In the genomic region with DNA sequence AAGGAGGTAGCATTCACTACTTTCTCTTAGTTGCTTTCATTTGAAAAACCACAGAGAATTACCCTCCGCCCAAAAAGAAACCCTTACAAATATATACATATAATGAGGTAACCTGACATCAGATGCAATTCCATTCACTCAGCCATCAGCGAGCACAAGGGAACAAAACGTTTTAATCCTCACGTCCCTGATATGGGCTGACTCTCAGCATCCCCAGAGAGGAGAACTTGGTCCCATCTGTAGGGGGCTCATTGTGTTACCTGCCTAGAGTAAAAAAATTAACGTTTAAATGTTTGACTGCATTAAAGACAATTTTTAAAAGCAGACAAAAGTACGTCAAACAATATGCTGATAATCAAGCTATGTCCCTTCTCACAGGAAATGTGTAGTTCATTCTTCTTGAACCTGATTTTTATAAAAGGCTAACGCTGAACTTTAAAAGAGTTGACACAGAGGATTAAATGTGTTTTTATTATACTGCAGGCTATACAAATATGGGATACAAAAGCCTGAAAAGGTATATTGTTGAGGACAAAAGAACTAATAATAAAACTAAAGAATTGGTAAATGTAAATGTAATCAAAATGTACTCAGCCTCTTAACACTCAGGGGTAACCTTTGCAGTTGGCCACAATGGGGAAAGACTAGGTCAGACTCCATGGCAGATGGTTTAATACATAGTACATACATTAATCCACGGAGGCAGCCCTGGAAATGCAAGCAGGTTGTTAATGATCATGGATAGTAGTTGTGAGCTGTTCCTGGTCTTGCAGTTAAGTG, we compare ENCODE assay signal across 25 cellular contexts. TPM values are rescaled to one million over a fixed set of nuclear protein-coding genes. Genes with fewer than 3 reads are reported as not detected.
DNase-seq lines count a peak whose midpoint lies in the region; ATAC-seq and TF ChIP-seq lines count a peak whose summit lies in the region.
"Had no signal": no experiment of that assay in that cellular context is flagged by ENCODE, and none has a peak within 500 bp of the region (broad histone marks: within the 10 kb centered on the region; RNA-seq: fewer than 3 reads in every experiment).

No MANE protein-coding gene starts in this region.

- no peaks in the 10 kb centered on the region for H3K27me3 ChIP-seq in GM23338 (ENCODE audit: insufficient read depth)
- H3K27me3 ChIP-seq: Peyer's patch had no signal

- H3K9me2 ChIP-seq in GM23338 (ENCODE audit: insufficient read depth): 0 out of 2 replicates have a peak, but pooled peaks cover 2% of the 10 kb centered on the region

- no peak overlapping the region for H3K4me3 ChIP-seq in GM23338
- H3K4me3 ChIP-seq: Peyer's patch had no signal

- DNase-seq in GM23338 (ENCODE audit: low spot score) (no peak), NCI-H146 treated with DMSO at 0.1 percent for 48 hours (lab: John Stamatoyannopoulos, UW; ENCODE audit: unreplicated experiment) (peak; percentile 76), NCI-H774 (lab: John Stamatoyannopoulos, UW) (peak; percentile 26), osteocyte (ENCODE audit: extremely low spot score, unreplicated experiment) (peak; percentile 7), nephron progenitor cell (no peak), GM13977 (ENCODE audit: low spot score) (no peak)
- DNase-seq: C1 segment of cervical spinal cord; Caco-2; CD4-positive, alpha-beta memory T cell; DMS79 treated with DMSO at 0.1 percent for 48 hours; GF-D8; H9; HFFc6; KBM-7; MV-4-11; NCI-H1105; NCI-H1436 treated with DMSO at 0.1 percent for 48 hours; NCI-H2029 treated with DMSO at 0.1 percent for 48 hours; NCI-H446 treated with DMSO at 0.1 percent for 48 hours; NCI-H526 treated with DMSO at 0.1 percent for 48 hours; Peyer's patch; SHP77 treated with DMSO at 0.1 percent for 48 hours; T-helper 9 cell had no signal

- TF ChIP-seq CTCF in GM23338 (conservative IDR thresholded peaks at IDR 0.05; ENCODE audit: low read depth in 2 of 2) (no peak), osteocyte (IDR thresholded peaks at IDR 0.05) (no peak), nephron progenitor cell (IDR thresholded peaks at IDR 0.05) (no peak), GM13977 (IDR thresholded peaks at IDR 0.05; ENCODE audit: extremely low read depth, insufficient read depth, missing control alignments) (no peak)

- no peak overlapping the region for H3K4me2 ChIP-seq in GM23338

- no peaks in the 10 kb centered on the region; the same call in 1 of the 2 replicates for H3K36me3 ChIP-seq in GM23338 (ENCODE audit: insufficient read depth)
- H3K36me3 ChIP-seq: Peyer's patch had no signal

- no peaks in the 10 kb centered on the region for H3K9me3 Mint-ChIP-seq in GM23338
- no peaks in the 10 kb centered on the region for H3K9me3 Mint-ChIP-seq in osteocyte (ENCODE audit: unreplicated experiment)
- H3K9me3 Mint-ChIP-seq in nephron progenitor cell: no peaks in the 10 kb centered on the region
- H3K9me3 Mint-ChIP-seq: H9; HFFc6; T-helper 1 cell treated with Interleukin-12 subunit alpha and Interleukin-12 subunit beta and Interleukin-4 antibody, amounts not matched to agents 30 μg/mL and 1 μg/mL, for 36 hours had no signal

- H3K4me3 Mint-ChIP-seq in GM23338 (no peak overlapping the region), osteocyte (ENCODE audit: unreplicated experiment) (no peak overlapping the region), nephron progenitor cell (no peak overlapping the region)
- H3K4me3 Mint-ChIP-seq: CD4-positive, alpha-beta memory T cell; H9; HFFc6; T-helper 1 cell treated with Interleukin-12 subunit alpha and Interleukin-12 subunit beta and Interleukin-4 antibody, amounts not matched to agents 30 μg/mL and 1 μg/mL, for 36 hours had no signal

- no peaks in the 10 kb centered on the region for H4K20me1 ChIP-seq in GM23338 (replicated peaks; ENCODE audit: insufficient read depth)

- H2AFZ ChIP-seq in GM23338: no peak overlapping the region

- no peaks in the 10 kb centered on the region for H3K4me1 ChIP-seq in GM23338 (ENCODE audit: insufficient read depth)
- H3K4me1 ChIP-seq: Caco-2, Peyer's patch had no signal

- H3K27ac Mint-ChIP-seq in GM23338 (no peak overlapping the region), osteocyte (ENCODE audit: unreplicated experiment) (no peak overlapping the region), nephron progenitor cell (no peak overlapping the region)
- H3K27ac Mint-ChIP-seq: CD4-positive, alpha-beta memory T cell; H9; HFFc6; T-helper 1 cell treated with Interleukin-12 subunit alpha and Interleukin-12 subunit beta and Interleukin-4 antibody, amounts not matched to agents 30 μg/mL and 1 μg/mL, for 36 hours had no signal

- H3K27me3 Mint-ChIP-seq in GM23338 (ENCODE audit: insufficient read depth, low read depth, poor library complexity) (no peaks in the 10 kb centered on the region), osteocyte (ENCODE audit: unreplicated experiment) (no peaks in the 10 kb centered on the region), nephron progenitor cell (ENCODE audit: low read depth, poor library complexity) (no peaks in the 10 kb centered on the region)

- H3F3A ChIP-seq in GM23338 (replicated peaks; ENCODE audit: low read depth): no peaks in the 10 kb centered on the region

- H3K79me2 ChIP-seq in GM23338 (replicated peaks; ENCODE audit: insufficient read depth): no peaks in the 10 kb centered on the region

- in situ Hi-C loops in GM13977 (cut with MboI; ENCODE audit: low pct_unique_long_range_greater_than_20kb, low sequenced_read_pairs, unreplicated experiment): no loop called here

- peaks cover 13% of the 10 kb centered on the region for H3K4me1 Mint-ChIP-seq in GM23338
- peaks cover 7% of the 10 kb centered on the region for H3K4me1 Mint-ChIP-seq in osteocyte (ENCODE audit: unreplicated experiment)
- peaks cover 1% of the 10 kb centered on the region for H3K4me1 Mint-ChIP-seq in nephron progenitor cell
- H3K4me1 Mint-ChIP-seq: CD4-positive, alpha-beta memory T cell had no signal

- H3K36me3 Mint-ChIP-seq in GM23338 (ENCODE audit: low read depth): no peaks in the 10 kb centered on the region
- H3K36me3 Mint-ChIP-seq in osteocyte (ENCODE audit: unreplicated experiment): no peaks in the 10 kb centered on the region
- H3K36me3 Mint-ChIP-seq in nephron progenitor cell (ENCODE audit: low read depth): peaks cover 88% of the 10 kb centered on the region
- H3K36me3 Mint-ChIP-seq: CD4-positive, alpha-beta memory T cell had no signal

- 0 out of 2 replicates have a peak overlapping the region, but pooled peaks have one; percentile 14 for H3K27ac ChIP-seq in GM23338 (ENCODE audit: low read depth)
- H3K27ac ChIP-seq: Peyer's patch had no signal

- ATAC-seq in GM23338: no peak; the same call in 2 of the 3 replicates
- no peak for ATAC-seq in HG03039 (IDR thresholded peaks at IDR 0.05; ENCODE audit: unreplicated experiment)

TF ChIP-seq in GM23338, 12 proteins besides CTCF, POLR2A, EP300 and RAD21 (continues in another document):
- no peak for TF ChIP-seq ZNF114 (CRISPR knock-in tag; IDR thresholded peaks at IDR 0.05)
- TF ChIP-seq, protein P1, sequence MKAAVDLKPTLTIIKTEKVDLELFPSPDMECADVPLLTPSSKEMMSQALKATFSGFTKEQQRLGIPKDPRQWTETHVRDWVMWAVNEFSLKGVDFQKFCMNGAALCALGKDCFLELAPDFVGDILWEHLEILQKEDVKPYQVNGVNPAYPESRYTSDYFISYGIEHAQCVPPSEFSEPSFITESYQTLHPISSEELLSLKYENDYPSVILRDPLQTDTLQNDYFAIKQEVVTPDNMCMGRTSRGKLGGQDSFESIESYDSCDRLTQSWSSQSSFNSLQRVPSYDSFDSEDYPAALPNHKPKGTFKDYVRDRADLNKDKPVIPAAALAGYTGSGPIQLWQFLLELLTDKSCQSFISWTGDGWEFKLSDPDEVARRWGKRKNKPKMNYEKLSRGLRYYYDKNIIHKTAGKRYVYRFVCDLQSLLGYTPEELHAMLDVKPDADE (IDR thresholded peaks at IDR 0.05): no peak
- TF ChIP-seq CREB1 (CRISPR knock-in tag; IDR thresholded peaks at IDR 0.05; ENCODE audit: low read depth): no peak
- no peak for TF ChIP-seq EZH2phosphoT487 (IDR thresholded peaks at IDR 0.05; ENCODE audit: unreplicated experiment)
- TF ChIP-seq ZNF331 (CRISPR knock-in tag; IDR thresholded peaks at IDR 0.05; ENCODE audit: low read depth): no peak
- no peak for TF ChIP-seq NANOG (IDR thresholded peaks at IDR 0.05; ENCODE audit: borderline replicate concordance)
- TF ChIP-seq POLR2AphosphoS5 (IDR thresholded peaks at IDR 0.05; ENCODE audit: low read depth): no peak
- TF ChIP-seq EZH2 (IDR thresholded peaks at IDR 0.05; ENCODE audit: low read depth, unreplicated experiment): no peak
- no peak for TF ChIP-seq STAT1 (IDR thresholded peaks at IDR 0.05; ENCODE audit: unreplicated experiment)
- no peak for TF ChIP-seq JUNB (IDR thresholded peaks at IDR 0.05; ENCODE audit: unreplicated experiment)

RNA-seq across cellular contexts. Expression of gene SOBP, which starts 57.3 kb away (rescaled TPM):
- total RNA-seq in GM23338 (2014; rRNA removed; shearing (Covaris generic)): 3.0 and 3.1 TPM in 2 replicates
- 1.5 and 2.2 TPM in 2 replicates for polyA plus RNA-seq in GM23338 (2016; fragmentation: Nextera tagmentation; extraction: Ambion mirVana)
- 6.1 and 7.4 TPM in 2 replicates for total RNA-seq in osteocyte
- total RNA-seq: Caco-2; CD4-positive, alpha-beta memory T cell had no signal

Comparison
In these comparisons a context has a peak if more than half of its experiments do, and no peak if none do; other contexts are left out.
1. DNase-seq: peak in NCI-H146 treated with DMSO at 0.1 percent for 48 hours (single experiment), NCI-H774 (single experiment) and osteocyte (single experiment); none in GM23338 (single experiment), nephron progenitor cell (single experiment) and GM13977 (single experiment).